In genomic region chr6:17599885-17600526, GRCh38 we compare ENCODE assay signal across 1 cellular context.
TF ChIP-seq lines count a peak whose summit lies in the region.

Gene FAM8A1, plus strand, starts transcription at chr6:17600302. Its CDS starts 108 bp downstream, at chr6:17600410.

TF ChIP-seq in K562, 482 proteins besides CTCF, POLR2A, EP300 and RAD21 (continued from another document and continues in another):
- TF ChIP-seq DEAF1 (CRISPR knock-in tag; IDR thresholded peaks at IDR 0.05): no peak
- no peak for TF ChIP-seq XRCC4 (IDR thresholded peaks at IDR 0.05; ENCODE audit: extremely low read depth, insufficient read depth, insufficient read length)
- no peak for TF ChIP-seq SRSF7 (optimal IDR thresholded peaks at IDR 0.05; ENCODE audit: low read depth, low read length)
- TF ChIP-seq POLR3G (IDR thresholded peaks at IDR 0.05; ENCODE audit: extremely low read depth, insufficient read length, insufficient replicate concordance): no peak
- TF ChIP-seq RUNX1 (IDR thresholded peaks at IDR 0.05; ENCODE audit: low read depth): peak; percentile 91
- TF ChIP-seq ZNF644 (tag; IDR thresholded peaks at IDR 0.05; ENCODE audit: low read depth): no peak
- no peak for TF ChIP-seq PHB2 (IDR thresholded peaks at IDR 0.05; ENCODE audit: low read depth)
- no peak for TF ChIP-seq CBX5 (IDR thresholded peaks at IDR 0.05; ENCODE audit: borderline replicate concordance, low read depth)
- TF ChIP-seq ZNF239 (CRISPR knock-in tag; IDR thresholded peaks at IDR 0.05): no peak
- TF ChIP-seq PCBP1 (IDR thresholded peaks at IDR 0.05; ENCODE audit: low read depth, low read length, poor library complexity, severe bottlenecking): no peak
- TF ChIP-seq ZBTB11 (CRISPR knock-in tag; IDR thresholded peaks at IDR 0.05): peak in 1 of 3 experiments; percentile 89; a peak in 2 of 6 replicates
- no peak for TF ChIP-seq TCF7L2 (IDR thresholded peaks at IDR 0.05; ENCODE audit: low read depth, low read length)
- TF ChIP-seq ELF4 (CRISPR knock-in tag; IDR thresholded peaks at IDR 0.05): no peak
- no peak for TF ChIP-seq MEF2A (IDR thresholded peaks at IDR 0.05; ENCODE audit: control insufficient read depth, low read depth, low read length)
- TF ChIP-seq ARID3B (CRISPR knock-in tag; IDR thresholded peaks at IDR 0.05; ENCODE audit: borderline replicate concordance): no peak
- no peak for TF ChIP-seq TARDBP (IDR thresholded peaks at IDR 0.05)
- no peak for TF ChIP-seq FOXK1 (CRISPR knock-in tag; IDR thresholded peaks at IDR 0.05; ENCODE audit: borderline replicate concordance)
- TF ChIP-seq HIVEP1 (CRISPR knock-in tag; IDR thresholded peaks at IDR 0.05): no peak
- no peak for TF ChIP-seq HMBOX1 (IDR thresholded peaks at IDR 0.05)
- TF ChIP-seq CHD2 (IDR thresholded peaks at IDR 0.05; ENCODE audit: low read depth, low read length): peak; percentile 13; the same call in 1 of the 2 replicates
- TF ChIP-seq KLF16 (IDR thresholded peaks at IDR 0.05): no peak
- TF ChIP-seq SFPQ (IDR thresholded peaks at IDR 0.05; ENCODE audit: low read depth, low read length): no peak
- no peak for TF ChIP-seq OTX1 (CRISPR knock-in tag; IDR thresholded peaks at IDR 0.05)
- TF ChIP-seq JUND (IDR thresholded peaks at IDR 0.05; ENCODE audit: borderline replicate concordance, low read depth, low read length): peak; percentile 76; the same call in 1 of the 2 replicates
- TF ChIP-seq JUND (tag; IDR thresholded peaks at IDR 0.05; ENCODE audit: borderline replicate concordance, low read depth, low read length): no peak; the same call in 2 of the 3 replicates
- no peak; the same call in 1 of the 2 replicates for TF ChIP-seq ZNF384 (IDR thresholded peaks at IDR 0.05; ENCODE audit: low read depth, low read length)
- no peak for TF ChIP-seq ZNF318 (IDR thresholded peaks at IDR 0.05; ENCODE audit: borderline replicate concordance in 1 of 2, low read depth in 1 of 2)
- no peak for TF ChIP-seq ZSCAN32 (CRISPR knock-in tag; IDR thresholded peaks at IDR 0.05)
- no peak for TF ChIP-seq DDX20 (tag; IDR thresholded peaks at IDR 0.05; ENCODE audit: low read depth)
- peak; percentile 99 for TF ChIP-seq FOXP4 (CRISPR knock-in tag; IDR thresholded peaks at IDR 0.05; ENCODE audit: borderline replicate concordance)
- TF ChIP-seq MCM5 (IDR thresholded peaks at IDR 0.05; ENCODE audit: low read depth): no peak
- no peak for TF ChIP-seq ZFP36 (IDR thresholded peaks at IDR 0.05; ENCODE audit: low read depth, low read length, partially characterized antibody)
- peak; percentile 86 for TF ChIP-seq POLR2H (tag; IDR thresholded peaks at IDR 0.05; ENCODE audit: low read depth)
- no peak for TF ChIP-seq SREBF2 (CRISPR knock-in tag; IDR thresholded peaks at IDR 0.05)
- no peak for TF ChIP-seq ZNF57 (CRISPR knock-in tag; IDR thresholded peaks at IDR 0.05)
- TF ChIP-seq ZFP91 (CRISPR knock-in tag; IDR thresholded peaks at IDR 0.05): no peak
- peak; percentile 87 for TF ChIP-seq SAP30 (IDR thresholded peaks at IDR 0.05; ENCODE audit: borderline replicate concordance, insufficient read depth, low read depth, low read length, poor library complexity, severe bottlenecking)
